17 cellular contexts compared by ENCODE assay signal in the genomic region with DNA sequence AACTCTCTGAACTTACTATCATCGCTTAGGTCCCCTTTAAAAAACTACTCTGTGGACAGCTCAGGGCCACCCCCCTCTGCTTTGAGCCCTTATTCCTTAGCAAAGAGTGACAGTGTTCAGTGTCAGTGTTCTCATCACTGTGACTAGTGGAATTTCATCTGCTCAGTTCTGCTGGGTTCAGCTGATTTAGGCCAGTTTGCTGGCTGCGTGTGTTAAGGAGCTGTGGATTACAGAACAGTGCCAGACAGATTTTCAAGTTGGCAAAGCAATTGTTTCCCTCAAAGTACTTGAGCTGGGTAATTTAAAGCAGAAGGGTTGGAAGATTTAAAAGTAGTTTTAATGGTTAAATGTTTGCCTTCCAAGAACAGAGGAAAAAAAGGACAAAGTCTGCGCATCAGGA. TPM values are rescaled to one million over a fixed set of nuclear protein-coding genes. Genes with fewer than 3 reads are reported as not detected.
A peak's percentile ranks its signal among the peaks of the same experiment; 100 is the strongest.
DNase-seq lines count a peak whose midpoint lies in the region; ATAC-seq and TF ChIP-seq lines count a peak whose summit lies in the region.
"Had no signal": no experiment of that assay in that cellular context is flagged by ENCODE, and none has a peak within 500 bp of the region (broad histone marks: within the 10 kb centered on the region; RNA-seq: fewer than 3 reads in every experiment).

No MANE protein-coding gene starts in this region.

- TF ChIP-seq EP300 in ovary (IDR thresholded peaks at IDR 0.05): no peak

- peak; percentile 42 for DNase-seq in AG10803 (ENCODE audit: low read depth)
- peak; percentile 54 for DNase-seq in DMS79 (lab: John Stamatoyannopoulos, UW)
- DNase-seq in ovary: no peak
- DNase-seq in HuH-7 (ENCODE audit: low spot score): no peak
- DNase-seq: AML-193, DMS 273 treated with DMSO at 0.1 percent for 48 hours, GDM1, NCI-H1105 treated with DMSO at 0.1 percent for 48 hours, NCI-H1694, NCI-H2081 treated with DMSO at 0.1 percent for 48 hours, NCI-H446 treated with DMSO at 0.1 percent for 48 hours had no signal

- peaks cover 11% of the 10 kb centered on the region for H3K27me3 Mint-ChIP-seq in brain

- H3K27ac Mint-ChIP-seq in brain: peak overlapping the region in 3 of 5 experiments; percentile 3 to 8 (median 4)

- H3K27me3 ChIP-seq in ovary: no peaks in the 10 kb centered on the region

- H3K4me3 ChIP-seq in AG10803 (ENCODE audit: low read length) (no peak overlapping the region), mesodermal cell (ENCODE audit: extremely low read depth, insufficient read depth, low read length, poor library complexity, severe bottlenecking) (no peak overlapping the region), ovary (no peak overlapping the region)
- H3K4me3 ChIP-seq: HAP-1 had no signal

- no peaks in the 10 kb centered on the region for H3K36me3 ChIP-seq in mesodermal cell (ENCODE audit: control insufficient read depth, insufficient read depth, low read length)
- H3K36me3 ChIP-seq in ovary: no peaks in the 10 kb centered on the region
- H3K36me3 ChIP-seq: HAP-1 had no signal

- 88 to 93% methylated on average over 3 of the region's 3 CpGs for WGBS in mesodermal cell (ENCODE audit: insufficient coverage in 2 of 2), 2 experiments
- 75 to 84% (median 83%) methylated on average over 3 of the region's 3 CpGs for WGBS in ovary, 3 donors

- H3K4me1 ChIP-seq in mesodermal cell (ENCODE audit: control insufficient read depth, insufficient read depth, low read length, poor library complexity, severe bottlenecking) (peaks cover 51% of the 10 kb centered on the region), ovary (ENCODE audit: insufficient read depth) (no peaks in the 10 kb centered on the region)
- H3K4me1 ChIP-seq: HAP-1 had no signal

- no peak for TF ChIP-seq CTCF in AG10803 (conservative IDR thresholded peaks at IDR 0.05; ENCODE audit: low read length)
- no peak for TF ChIP-seq CTCF in brain (conservative IDR thresholded peaks at IDR 0.05)
- TF ChIP-seq CTCF in ovary (IDR thresholded peaks at IDR 0.05): no peak

- no peak for TF ChIP-seq POLR2A in ovary (IDR thresholded peaks at IDR 0.05)

- H3K27ac ChIP-seq in mesodermal cell (ENCODE audit: low read depth, low read length, severe bottlenecking) (peak overlapping the region; percentile 3), ovary (no peak overlapping the region)
- H3K27ac ChIP-seq: C4-2B had no signal

- H3K4me1 Mint-ChIP-seq in brain: peaks cover 29% of the 10 kb centered on the region

- peaks cover 0 to 5% (median 0%) of the 10 kb centered on the region in 5 experiments for H3K9me3 Mint-ChIP-seq in brain

- H3K36me3 Mint-ChIP-seq in brain: no peaks in the 10 kb centered on the region

- H3K4me3 Mint-ChIP-seq in brain: no peak overlapping the region

- ATAC-seq in GM21717 (IDR thresholded peaks at IDR 0.05; ENCODE audit: unreplicated experiment): no peak
- ATAC-seq: Right ventricle myocardium inferior had no signal

- intact Hi-C loops in ovary (cut with DNase I): no loop called here

- H3K9me3 ChIP-seq in mesodermal cell (ENCODE audit: control insufficient read depth, low read length) (no peaks in the 10 kb centered on the region), ovary (no peaks in the 10 kb centered on the region)
- H3K9me3 ChIP-seq: HAP-1 had no signal

RNA-seq across cellular contexts. Expression of a gene that starts 8.6 kb away (rescaled TPM):
- polyA plus RNA-seq in brain (ENCODE audit: insufficient read depth, low read depth, low replicate concordance): 0.53 TPM
- polyA plus RNA-seq in mesodermal cell (2013, experiment 1 of 2): 2.6 TPM
- polyA plus RNA-seq in mesodermal cell (2013, experiment 2 of 2): 1.9 TPM
- total RNA-seq in ovary: 1 to 10 TPM in 3 of 7 donors, under 1 TPM in 4; 0.48 to 2.0 (median 0.83) TPM
- under 1 TPM; 0.53 to 0.70 TPM for polyA plus RNA-seq in ovary

Comparison
In these comparisons a context has a peak if more than half of its experiments do, and no peak if none do; other contexts are left out.
1. DNase-seq: peak in AG10803 (single experiment) and DMS79 (single experiment); none in ovary (0 of 5) and HuH-7 (single experiment).